Comparison of ENCODE assay signal across 14 cellular contexts in the genomic region with DNA sequence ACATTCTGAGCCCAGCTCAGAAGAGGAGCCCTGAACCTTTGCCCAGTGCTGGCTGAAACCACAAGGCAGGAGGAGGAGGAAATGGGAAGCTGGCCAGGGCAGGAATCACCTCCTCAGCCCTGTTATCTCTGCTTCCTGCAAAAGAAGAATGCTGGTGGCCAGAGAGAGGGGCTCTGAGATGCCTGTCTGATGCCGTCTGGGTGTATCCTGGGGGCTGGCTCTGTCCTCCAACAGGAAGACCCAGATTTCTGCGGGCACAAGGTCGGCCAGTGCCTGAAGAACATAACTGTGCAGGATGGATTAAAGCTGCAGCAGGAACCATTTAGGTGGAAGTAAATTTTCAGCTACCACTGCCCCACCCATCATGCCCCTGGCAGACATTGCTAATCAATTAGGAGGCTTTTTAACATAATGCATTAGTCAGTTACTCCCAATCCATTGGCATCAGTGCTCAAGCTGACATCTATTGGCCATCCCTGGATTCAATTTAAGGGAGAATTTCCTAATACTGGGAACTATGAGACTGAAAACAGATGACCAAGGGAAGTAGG.
DNase-seq lines count a peak whose midpoint lies in the region; ATAC-seq and TF ChIP-seq lines count a peak whose summit lies in the region.
"Had no signal": no experiment of that assay in that cellular context is flagged by ENCODE, and none has a peak within 500 bp of the region (broad histone marks: within the 10 kb centered on the region; RNA-seq: fewer than 3 reads in every experiment).

No MANE protein-coding gene starts in this region.

- no CpG with 5 or more reads among the region's 3 CpGs for WGBS in IMR-90 (ENCODE audit: extremely low coverage in 2 of 2, insufficient read length in 1 of 2), 2 experiments
- 17 to 37% methylated on average over 2 to 3 of the region's 3 CpGs for WGBS in esophagus squamous epithelium, 2 donors

- H2BK15ac ChIP-seq in IMR-90 (ENCODE audit: low read depth, low read length): no peak overlapping the region

- no peak for ATAC-seq in IMR-90 (ENCODE audit: low read depth)
- no peak for ATAC-seq in GM21360 (IDR thresholded peaks at IDR 0.05; ENCODE audit: unreplicated experiment)
- ATAC-seq: activated CD4-positive, CD25-positive, alpha-beta regulatory T cell treated with anti-CD3 and anti-CD28 coated beads, Interleukin-2, amount 50 U/mL, for 24 hours had no signal

- H3K36me3 ChIP-seq in IMR-90 (ENCODE audit: control insufficient read depth, insufficient read depth, low read length) (no peaks in the 10 kb centered on the region), esophagus squamous epithelium (no peaks in the 10 kb centered on the region)
- H3K36me3 ChIP-seq: BLaER1 treated with 17β-estradiol and CSF1 and Interleukin-3, amounts not matched to agents 10 nM and 100 nM; neutrophil; thoracic aorta had no signal

- no peak overlapping the region; a peak in 1 of 4 replicates for H4K8ac ChIP-seq in IMR-90 (ENCODE audit: low read depth in 2 of 2, low read length in 2 of 2)

- POLR2A ChIA-PET in IMR-90 (lab: Charles Lee; ENCODE audit: unreplicated experiment): no interaction called here

- 0 out of 2 replicates have a peak overlapping the region, but pooled peaks have one; percentile 11 for H4K91ac ChIP-seq in IMR-90 (ENCODE audit: insufficient read depth, low read depth, low read length)

- 0 out of 2 replicates have a peak overlapping the region, but pooled peaks have one; percentile 7 for H3K23ac ChIP-seq in IMR-90 (ENCODE audit: low read depth, low read length)

- H3K27me3 ChIP-seq in IMR-90 (ENCODE audit: control insufficient read depth, insufficient read depth, low read length): no peaks in the 10 kb centered on the region
- H3K27me3 ChIP-seq in esophagus squamous epithelium: peaks cover 0 to 4% (median 0%) of the 10 kb centered on the region in 4 donors

- peaks cover 26% of the 10 kb centered on the region for H3K4me1 ChIP-seq in IMR-90 (ENCODE audit: control insufficient read depth, insufficient read depth, low read length)
- H3K4me1 ChIP-seq in esophagus squamous epithelium: peaks cover 39 to 67% (median 48%) of the 10 kb centered on the region in 3 donors
- H3K4me1 ChIP-seq: BLaER1 treated with 17β-estradiol and CSF1 and Interleukin-3, amounts not matched to agents 10 nM and 100 nM had no signal

- TF ChIP-seq CTCF in AG09319 (IDR thresholded peaks at IDR 0.05; ENCODE audit: low read depth, low read length) (no peak), IMR-90 (conservative IDR thresholded peaks at IDR 0.05; ENCODE audit: low read depth, low read length) (no peak), cardiac fibroblast (IDR thresholded peaks at IDR 0.05; ENCODE audit: low read depth, low read length) (no peak), esophagus squamous epithelium (IDR thresholded peaks at IDR 0.05) (no peak)

- H2AK5ac ChIP-seq in IMR-90 (ENCODE audit: low read depth, low read length): no peak overlapping the region

- H2BK5ac ChIP-seq in IMR-90 (ENCODE audit: low read depth, low read length, poor library complexity, severe bottlenecking): no peak overlapping the region

- H3K9me3 ChIP-seq in IMR-90 (ENCODE audit: control insufficient read depth, insufficient read depth, low read length) (no peaks in the 10 kb centered on the region), esophagus squamous epithelium (no peaks in the 10 kb centered on the region)
- H3K9me3 ChIP-seq: BLaER1 treated with 17β-estradiol and CSF1 and Interleukin-3, amounts not matched to agents 10 nM and 100 nM; neutrophil; thoracic aorta had no signal

- no peak overlapping the region for H3K9ac ChIP-seq in IMR-90 (ENCODE audit: low read depth, low read length)
- H3K9ac ChIP-seq: BLaER1 treated with 17β-estradiol and CSF1 and Interleukin-3, amounts not matched to agents 10 nM and 100 nM had no signal

- TF ChIP-seq RAD21 in IMR-90 (IDR thresholded peaks at IDR 0.05; ENCODE audit: low read length): no peak

- TF ChIP-seq POLR2A in IMR-90 (IDR thresholded peaks at IDR 0.05; ENCODE audit: low read depth, low read length) (no peak), esophagus squamous epithelium (IDR thresholded peaks at IDR 0.05) (no peak)

- peak overlapping the region; percentile 17; the same call in 1 of the 2 replicates for H3K4ac ChIP-seq in IMR-90 (ENCODE audit: low read depth, low read length)

- H3K79me1 ChIP-seq in IMR-90 (ENCODE audit: low read depth in 1 of 2, low read length in 2 of 2): peaks cover 6 to 36% of the 10 kb centered on the region in 2 experiments; a peak in 2 of 4 replicates

- H3K27ac ChIP-seq in IMR-90 (ENCODE audit: insufficient read depth, low read length): no peak overlapping the region
- H3K27ac ChIP-seq in esophagus squamous epithelium: peak overlapping the region in 1 of 4 donors; percentile 18
- H3K27ac ChIP-seq: BLaER1 treated with 17β-estradiol and CSF1 and Interleukin-3, amounts not matched to agents 10 nM and 100 nM; neutrophil; thoracic aorta had no signal

- no peak overlapping the region for H3K4me3 ChIP-seq in IMR-90 (ENCODE audit: insufficient read depth, low read depth, low read length)
- H3K4me3 ChIP-seq in cardiac fibroblast (replicated peaks in 1 of 2; ENCODE audit: low read depth in 2 of 2, low read length in 2 of 2): no peak overlapping the region
- H3K4me3 ChIP-seq in esophagus squamous epithelium: no peak overlapping the region
- H3K4me3 ChIP-seq: BLaER1 treated with 17β-estradiol and CSF1 and Interleukin-3, amounts not matched to agents 10 nM and 100 nM; thoracic aorta had no signal

- intact Hi-C loops in IMR-90 (cut with micrococcal nuclease) (loop anchor here (5.0 kb wide), 2 partner anchors 43 to 67 kb away; a partner anchor contains a TSS), esophagus squamous epithelium (cut with DNase I) (no loop called here)

- no TSS peak for BruUV-seq in IMR-90 (replicated peaks; lab: Mats Ljungman, UMichigan)

- H4K5ac ChIP-seq in IMR-90 (ENCODE audit: low read depth, low read length): no peak overlapping the region

- no peak overlapping the region for H2BK20ac ChIP-seq in IMR-90 (ENCODE audit: low read depth, low read length)

- no peaks in the 10 kb centered on the region for H4K20me1 ChIP-seq in IMR-90 (ENCODE audit: insufficient read depth, low read length)

- peaks cover 12% of the 10 kb centered on the region for H3K9me1 ChIP-seq in IMR-90 (ENCODE audit: insufficient read depth, low read length)

- H3K56ac ChIP-seq in IMR-90 (ENCODE audit: extremely low read depth, insufficient read depth, low read length): no peak overlapping the region

- CTCF ChIA-PET in IMR-90 (lab: Yijun Ruan, JAX): interaction anchor here (1.0 kb wide), 1 partner anchor 45 kb away, joined by 3 read pairs; no protein-coding TSS in a partner anchor

- H3K4me2 ChIP-seq in IMR-90 (ENCODE audit: low read depth, low read length): no peak overlapping the region
- H3K4me2 ChIP-seq: BLaER1 treated with 17β-estradiol and CSF1 and Interleukin-3, amounts not matched to agents 10 nM and 100 nM had no signal

- H3K14ac ChIP-seq in IMR-90 (replicated peaks; ENCODE audit: low read depth, low read length): no peak overlapping the region; the same call in 1 of the 2 replicates

- H2AFZ ChIP-seq in IMR-90 (replicated peaks; ENCODE audit: low read length, poor library complexity): peak overlapping the region; percentile 52

- in situ Hi-C loops in IMR-90 (cut with MboI; ENCODE audit: low sequenced_read_pairs): no loop called here

- H3K18ac ChIP-seq in IMR-90 (ENCODE audit: low read depth, low read length): no peak overlapping the region

- dilution Hi-C loops in IMR-90 (cut with HindIII; ENCODE audit: low sequenced_read_pairs, unreplicated experiment): no loop called here

- no peak overlapping the region for H2BK120ac ChIP-seq in IMR-90 (ENCODE audit: low read depth, low read length)

- no peak overlapping the region for H2AK9ac ChIP-seq in IMR-90 (replicated peaks; ENCODE audit: low read depth, low read length, poor library complexity)

- peak; percentile 64 for DNase-seq in AG09319 (ENCODE audit: extremely low read depth, low read depth)
- peak; percentile 53 for DNase-seq in IMR-90
- DNase-seq in cardiac fibroblast (ENCODE audit: low read depth in 2 of 2): peak; percentile 71 to 86
- DNase-seq in kidney tubule cell (ENCODE audit: low spot score): peak; percentile 59
- DNase-seq in effector CD8-positive, alpha-beta T cell (lab: John Stamatoyannopoulos, UW): no peak
- DNase-seq in esophagus squamous epithelium (lab: John Stamatoyannopoulos, UW): no peak
- DNase-seq in UCSD-AML1 (lab: John Stamatoyannopoulos, UW; ENCODE audit: unreplicated experiment): no peak
- DNase-seq: activated effector memory CD4-positive, alpha-beta T cell treated with Interleukin-2 at 50 U/mL for 16 hours; effector CD4-positive, alpha-beta T cell had no signal

TF ChIP-seq in IMR-90, 13 proteins besides CTCF, POLR2A, EP300 and RAD21:
- no peak for TF ChIP-seq RCOR1 (IDR thresholded peaks at IDR 0.05; ENCODE audit: insufficient replicate concordance, low read length)
- no peak for TF ChIP-seq CEBPB (IDR thresholded peaks at IDR 0.05; ENCODE audit: low read depth, low read length)

Comparison
In these comparisons a context has a peak if more than half of its experiments do, and no peak if none do; other contexts are left out.
1. DNase-seq: peak in AG09319 (single experiment), IMR-90 (single experiment), cardiac fibroblast (2 of 2) and kidney tubule cell (single experiment); none in effector CD8-positive, alpha-beta T cell (single experiment), esophagus squamous epithelium (single experiment) and UCSD-AML1 (single experiment).